Comparison of ENCODE assay signal across 22 cellular contexts in genomic region chr20:13875265-13875811, GRCh38.
"Had no signal": no experiment of that assay in that cellular context is flagged by ENCODE, and none has a peak within 500 bp of the region (broad histone marks: within the 10 kb centered on the region; RNA-seq: fewer than 3 reads in every experiment).

No MANE protein-coding gene starts in this region.

- ATAC-seq: activated CD8-positive, alpha-beta memory T cell treated with anti-CD3 and anti-CD28 coated beads, Interleukin-2, amount 10 ng/mL, durations not matched to agents 7 days and 5 days; foreskin keratinocyte; stimulated activated naive B cell treated with anti-CD40 and anti-IgM and Interleukin-4, amounts not matched to agents 10 μg/mL and 1 μg/mL and 100 μg/mL, for 72 hours had no signal

- H3K27me3 ChIP-seq: ascending aorta, breast epithelium, foreskin keratinocyte had no signal

- H3K4me1 ChIP-seq: breast epithelium, foreskin keratinocyte had no signal

- H3K9me3 Mint-ChIP-seq: activated naive CD4-positive, alpha-beta T cell treated with anti-CD3 and anti-CD28 coated beads, Interleukin-2, amount 10 ng/mL, durations not matched to agents 7 days and 5 days; activated T-helper 2 cell treated with anti-CD3 and anti-CD28 coated beads, Interferon-gamma antibody, Interleukin-2, Interleukin-4, amounts not matched to agents 10 μg/mL and 5 μg/mL and 100 μg/mL, durations not matched to agents 14 hours and 24 hours and 36 hours; dendritic cell treated with granulocyte-macrophage colony-stimulating factor and Interleukin-4, amounts not matched to agents 40 ng/mL and 50 ng/mL, for 4 days had no signal

- H3K4me1 Mint-ChIP-seq: activated CD8-positive, alpha-beta memory T cell treated with anti-CD3 and anti-CD28 coated beads, Interleukin-2, amount 10 ng/mL, durations not matched to agents 7 days and 5 days; activated naive CD4-positive, alpha-beta T cell treated with anti-CD3 and anti-CD28 coated beads, Interleukin-2, amount 10 ng/mL, durations not matched to agents 7 days and 5 days; naive B cell; stimulated activated naive B cell treated with anti-CD40 and anti-IgM and Interleukin-4, amounts not matched to agents 10 μg/mL and 1 μg/mL and 100 μg/mL, for 72 hours had no signal

- H3K36me3 ChIP-seq: ascending aorta, breast epithelium had no signal

- H3K4me3 Mint-ChIP-seq: activated CD8-positive, alpha-beta memory T cell treated with anti-CD3 and anti-CD28 coated beads, Interleukin-2, amount 10 ng/mL, durations not matched to agents 7 days and 5 days; activated naive CD4-positive, alpha-beta T cell treated with anti-CD3 and anti-CD28 coated beads, Interleukin-2, amount 10 ng/mL, durations not matched to agents 7 days and 5 days; dendritic cell treated with granulocyte-macrophage colony-stimulating factor and Interleukin-4, amounts not matched to agents 40 ng/mL and 50 ng/mL, for 4 days; naive B cell; stimulated activated naive B cell treated with anti-CD40 and anti-IgM and Interleukin-4, amounts not matched to agents 10 μg/mL and 1 μg/mL and 100 μg/mL, for 72 hours had no signal

- H3K9me3 ChIP-seq: ascending aorta, breast epithelium had no signal

- H3K27ac Mint-ChIP-seq: activated CD8-positive, alpha-beta memory T cell treated with anti-CD3 and anti-CD28 coated beads, Interleukin-2, amount 10 ng/mL, durations not matched to agents 7 days and 5 days; activated naive CD4-positive, alpha-beta T cell treated with anti-CD3 and anti-CD28 coated beads, Interleukin-2, amount 10 ng/mL, durations not matched to agents 7 days and 5 days; activated T-helper 2 cell treated with anti-CD3 and anti-CD28 coated beads, Interferon-gamma antibody, Interleukin-2, Interleukin-4, amounts not matched to agents 10 μg/mL and 5 μg/mL and 100 μg/mL, durations not matched to agents 14 hours and 24 hours and 36 hours; dendritic cell treated with granulocyte-macrophage colony-stimulating factor and Interleukin-4, amounts not matched to agents 40 ng/mL and 50 ng/mL, for 4 days; stimulated activated naive B cell treated with anti-CD40 and anti-IgM and Interleukin-4, amounts not matched to agents 10 μg/mL and 1 μg/mL and 100 μg/mL, for 72 hours had no signal

- DNase-seq: activated CD4-positive, alpha-beta T cell treated with anti-CD3 and anti-CD28 coated beads for 1 hour; activated CD4-positive, alpha-beta T cell treated with anti-CD3 and anti-CD28 coated beads, Interleukin-2, amount 50 U/mL, for 4 hours; activated CD8-positive, alpha-beta memory T cell treated with anti-CD3 and anti-CD28 coated beads, Interleukin-2, amount 10 ng/mL, durations not matched to agents 7 days and 5 days; activated naive CD4-positive, alpha-beta T cell treated with anti-CD3 and anti-CD28 coated beads, Interleukin-2, amount 10 ng/mL, durations not matched to agents 7 days and 5 days; activated T-cell treated with anti-CD3 and anti-CD28 coated beads, Interleukin-2, amount 50 U/mL, for 1 hour; effector memory CD4-positive, alpha-beta T cell; foreskin keratinocyte; glutamatergic neuron; naive B cell; posterior cingulate gyrus; stimulated activated CD4-positive, alpha-beta T cell treated with anti-CD3 and anti-CD28 coated beads, Interleukin-15, amount 100 ng/mL, for 24 hours; stimulated activated CD4-positive, alpha-beta T cell treated with anti-CD3 and anti-CD28 coated beads, Interleukin-4, amount 100 ng/mL, for 1 hour; stimulated activated naive B cell treated with anti-CD40 and anti-IgM and Interleukin-4, amounts not matched to agents 10 μg/mL and 1 μg/mL and 100 μg/mL, for 72 hours; substantia nigra; SW 1271; trophoblast cell had no signal

- H3K27me3 Mint-ChIP-seq: activated CD8-positive, alpha-beta memory T cell treated with anti-CD3 and anti-CD28 coated beads, Interleukin-2, amount 10 ng/mL, durations not matched to agents 7 days and 5 days; activated naive CD4-positive, alpha-beta T cell treated with anti-CD3 and anti-CD28 coated beads, Interleukin-2, amount 10 ng/mL, durations not matched to agents 7 days and 5 days; dendritic cell treated with granulocyte-macrophage colony-stimulating factor and Interleukin-4, amounts not matched to agents 40 ng/mL and 50 ng/mL, for 4 days had no signal

- H3K36me3 Mint-ChIP-seq: activated CD8-positive, alpha-beta memory T cell treated with anti-CD3 and anti-CD28 coated beads, Interleukin-2, amount 10 ng/mL, durations not matched to agents 7 days and 5 days; activated naive CD4-positive, alpha-beta T cell treated with anti-CD3 and anti-CD28 coated beads, Interleukin-2, amount 10 ng/mL, durations not matched to agents 7 days and 5 days; naive B cell; stimulated activated naive B cell treated with anti-CD40 and anti-IgM and Interleukin-4, amounts not matched to agents 10 μg/mL and 1 μg/mL and 100 μg/mL, for 72 hours had no signal

- H3K4me3 ChIP-seq: ascending aorta, breast epithelium, lung, skin epidermis had no signal

- H3K27ac ChIP-seq: ascending aorta, breast epithelium, foreskin keratinocyte, skin epidermis had no signal
